8 cellular contexts compared by ENCODE assay signal in the genomic region with DNA sequence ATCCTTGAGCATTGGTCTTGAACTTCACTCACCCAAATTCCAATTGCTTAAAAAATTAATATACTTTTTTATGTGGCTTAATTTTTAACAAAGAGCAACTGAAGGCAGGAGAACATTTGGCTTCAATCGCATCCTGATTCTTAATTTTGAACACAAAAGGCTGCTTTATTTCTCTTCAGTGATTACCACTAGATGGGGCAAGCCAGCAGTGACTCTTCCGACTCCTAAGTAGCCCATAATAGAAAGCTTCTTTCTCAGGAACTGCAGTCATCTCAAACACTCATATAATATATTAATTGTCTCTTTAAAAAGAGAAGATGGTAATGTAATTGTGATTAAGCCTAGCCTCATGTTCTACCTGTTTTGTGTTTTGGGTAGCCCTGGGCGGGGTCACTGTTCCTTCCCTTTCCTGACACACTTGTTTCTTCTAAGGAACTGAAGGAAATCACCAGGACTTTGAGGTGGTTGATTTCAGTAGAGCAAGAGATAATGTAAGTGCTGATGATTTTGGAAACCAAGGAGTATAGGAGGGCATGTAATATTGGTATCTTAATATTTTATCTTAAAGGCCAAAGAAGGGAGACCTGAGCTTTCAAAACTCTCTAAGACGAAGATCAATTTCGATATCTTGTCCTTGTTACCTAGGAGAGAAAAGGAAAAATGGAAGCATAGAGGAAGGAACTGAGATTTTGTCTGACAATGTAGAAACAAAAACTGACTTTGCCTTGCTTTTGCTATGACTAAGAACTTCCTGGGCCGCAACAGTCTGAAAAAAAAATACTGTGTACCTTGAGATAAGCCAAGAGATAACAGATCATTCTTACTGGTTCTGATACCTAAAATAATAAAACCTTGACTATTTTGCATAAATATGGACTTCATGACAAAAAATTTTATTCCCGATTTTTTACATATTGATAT.
DNase-seq lines count a peak whose midpoint lies in the region; ATAC-seq lines count a peak whose summit lies in the region.

No MANE protein-coding gene starts in this region.

- H3K4me3 ChIP-seq in GM23248 (no peak overlapping the region), adipocyte (ENCODE audit: low read length) (no peak overlapping the region)

- POLR2A ChIA-PET in activated CD4-positive, alpha-beta T cell treated with anti-CD3 and anti-CD28 coated beads, Interleukin-2, amount 10 ng/mL, durations not matched to agents 7 days and 5 days (lab: Charles Lee) = no interaction called here

- H3K9ac ChIP-seq in GM23248 = no peak overlapping the region
- no peak overlapping the region for H3K9ac ChIP-seq in adipocyte (ENCODE audit: low read length)

- no peak overlapping the region for H3K27ac ChIP-seq in GM23248

- no peaks in the 10 kb centered on the region for H3F3A ChIP-seq in GM23248 (ENCODE audit: insufficient read depth)

- peak overlapping the region; percentile 73 for H3K27ac Mint-ChIP-seq in activated CD4-positive, alpha-beta T cell treated with anti-CD3 and anti-CD28 coated beads, Interleukin-2, amount 10 ng/mL, durations not matched to agents 7 days and 5 days

- DNase-seq in activated CD4-positive, alpha-beta T cell treated with anti-CD3 and anti-CD28 coated beads, Interleukin-2, amount 10 ng/mL, durations not matched to agents 7 days and 5 days = no peak
- DNase-seq in activated CD4-positive, alpha-beta T cell treated with anti-CD3 and anti-CD28 coated beads, Interleukin-2, amount 50 U/mL, for 1 hour = no peak
- DNase-seq in GM23248 (peak; percentile 55), NCI-H1694 (lab: John Stamatoyannopoulos, UW) (peak; percentile 48), adipocyte (ENCODE audit: low read depth) (peak; percentile 70), iPS-NIHi11 (ENCODE audit: low spot score) (peak; percentile 26), posterior vena cava (ENCODE audit: low spot score) (no peak)

- peaks cover 6% of the 10 kb centered on the region for H3K27me3 Mint-ChIP-seq in activated CD4-positive, alpha-beta T cell treated with anti-CD3 and anti-CD28 coated beads, Interleukin-2, amount 10 ng/mL, durations not matched to agents 7 days and 5 days

- H4K20me1 ChIP-seq in GM23248 (ENCODE audit: insufficient read depth) = no peaks in the 10 kb centered on the region

- in situ Hi-C loops in GM23248 (cut with MboI) = no loop called here

- CTCF ChIA-PET in activated CD4-positive, alpha-beta T cell treated with anti-CD3 and anti-CD28 coated beads, Interleukin-2, amount 10 ng/mL, durations not matched to agents 7 days and 5 days (lab: Charles Lee) = interaction anchor here (1.4 kb wide), 1 partner anchor 9 kb away, joined by 3 read pairs; no protein-coding TSS in a partner anchor

- H3K9me3 ChIP-seq in GM23248 (ENCODE audit: low read depth) = no peaks in the 10 kb centered on the region
- no peaks in the 10 kb centered on the region for H3K9me3 ChIP-seq in adipocyte (ENCODE audit: control insufficient read depth, low read length)

- no peaks in the 10 kb centered on the region for H3K9me3 Mint-ChIP-seq in activated CD4-positive, alpha-beta T cell treated with anti-CD3 and anti-CD28 coated beads, Interleukin-2, amount 10 ng/mL, durations not matched to agents 7 days and 5 days

- H3K4me1 ChIP-seq in GM23248 (ENCODE audit: insufficient read depth) = no peaks in the 10 kb centered on the region
- no peaks in the 10 kb centered on the region for H3K4me1 ChIP-seq in adipocyte (ENCODE audit: control insufficient read depth, insufficient read depth, low read length)

- no peaks in the 10 kb centered on the region for H3K79me2 ChIP-seq in GM23248 (ENCODE audit: insufficient read depth)

- no peaks in the 10 kb centered on the region for H3K9me2 ChIP-seq in GM23248 (ENCODE audit: insufficient read depth)

- intact Hi-C loops in posterior vena cava (cut with DNase I) = no loop called here

- peaks cover 1% of the 10 kb centered on the region; the same call in 1 of the 2 replicates for H3K27me3 ChIP-seq in GM23248 (replicated peaks; ENCODE audit: insufficient read depth)
- H3K27me3 ChIP-seq in adipocyte (replicated peaks; ENCODE audit: control insufficient read depth, insufficient read depth, low read length) = no peaks in the 10 kb centered on the region

- no peak for ATAC-seq in HG02981 (IDR thresholded peaks at IDR 0.05; ENCODE audit: unreplicated experiment)

- WGBS in GM23248 (ENCODE audit: low coverage in 1 of 2, low lambda C conversion rate in 2 of 2, missing lambda C conversion rate in 2 of 2), 2 experiments = 40 to 43% methylated on average over 7 of the region's 7 CpGs

- H3K36me3 ChIP-seq in GM23248 (ENCODE audit: low read depth) (no peaks in the 10 kb centered on the region), adipocyte (ENCODE audit: control insufficient read depth, insufficient read depth, low read length, severe bottlenecking) (no peaks in the 10 kb centered on the region)

- peaks cover 19% of the 10 kb centered on the region for H3K4me1 Mint-ChIP-seq in activated CD4-positive, alpha-beta T cell treated with anti-CD3 and anti-CD28 coated beads, Interleukin-2, amount 10 ng/mL, durations not matched to agents 7 days and 5 days

- no peak overlapping the region for H3K4me2 ChIP-seq in GM23248 (ENCODE audit: unreplicated experiment)

- no peaks in the 10 kb centered on the region for H3K36me3 Mint-ChIP-seq in activated CD4-positive, alpha-beta T cell treated with anti-CD3 and anti-CD28 coated beads, Interleukin-2, amount 10 ng/mL, durations not matched to agents 7 days and 5 days (ENCODE audit: low read depth)

- H2AFZ ChIP-seq in GM23248 = no peak overlapping the region

- H3K4me3 Mint-ChIP-seq in activated CD4-positive, alpha-beta T cell treated with anti-CD3 and anti-CD28 coated beads, Interleukin-2, amount 10 ng/mL, durations not matched to agents 7 days and 5 days = no peak overlapping the region

Comparison
In these comparisons a context has a peak if more than half of its experiments do, and no peak if none do; other contexts are left out.
1. DNase-seq: peak in GM23248 (single experiment), NCI-H1694 (single experiment), adipocyte (single experiment) and iPS-NIHi11 (single experiment); none in activated CD4-positive, alpha-beta T cell treated with anti-CD3 and anti-CD28 coated beads, Interleukin-2, amount 10 ng/mL, durations not matched to agents 7 days and 5 days (single experiment), activated CD4-positive, alpha-beta T cell treated with anti-CD3 and anti-CD28 coated beads, Interleukin-2, amount 50 U/mL, for 1 hour (single experiment) and posterior vena cava (single experiment).